Comparison of ENCODE assay signal across 8 cellular contexts in the genomic region with DNA sequence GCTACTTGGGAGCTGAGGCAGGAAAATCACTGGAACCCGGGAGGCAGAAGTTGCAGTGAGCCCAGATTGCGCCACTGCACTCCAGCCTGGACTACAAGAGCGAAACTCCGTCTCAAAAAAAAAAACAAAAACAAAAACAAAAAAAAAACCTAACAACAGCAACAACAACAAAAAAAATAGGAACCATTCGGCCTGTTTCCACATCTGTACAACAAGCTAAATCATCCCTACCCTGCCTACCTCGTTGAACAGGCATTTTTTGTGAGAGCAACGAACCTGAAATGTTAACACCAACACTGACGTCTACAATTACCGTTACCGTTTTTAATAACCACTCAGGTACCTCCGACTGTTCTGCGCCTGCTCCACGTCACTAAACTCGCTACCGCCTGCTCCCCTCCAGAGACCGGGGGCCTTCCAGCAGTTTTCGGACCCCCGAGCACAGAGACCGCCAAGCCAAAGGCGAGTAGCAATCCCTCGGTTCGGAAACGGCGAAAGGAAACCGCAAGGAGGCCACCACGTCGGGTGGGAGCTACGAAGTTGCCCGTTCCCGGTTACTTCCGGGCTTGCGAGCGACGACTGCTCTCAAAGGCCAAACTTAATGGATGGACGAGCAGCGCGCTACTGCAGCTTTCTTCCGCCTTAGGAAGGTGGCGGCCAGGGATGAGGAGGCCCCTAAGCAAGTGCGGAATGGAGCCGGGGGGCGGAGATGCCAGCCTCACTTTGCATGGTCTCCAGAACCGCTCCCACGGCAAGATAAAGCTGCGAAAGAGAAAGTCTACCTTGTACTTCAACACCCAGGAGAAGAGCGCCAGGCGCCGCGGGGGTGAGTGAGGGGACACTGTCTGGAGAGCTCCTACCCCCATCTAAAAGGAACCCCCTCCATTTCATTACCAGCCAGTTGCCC.
DNase-seq lines count a peak whose midpoint lies in the region; ATAC-seq and TF ChIP-seq lines count a peak whose summit lies in the region.

Gene PIGB (plus strand): TSS at position 635 of the 907 bp plus-strand sequence. CDS start 29 bp downstream, at position 664.
A gene with protein sequence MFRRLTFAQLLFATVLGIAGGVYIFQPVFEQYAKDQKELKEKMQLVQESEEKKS (minus strand): TSS at position 536 of the 907 bp plus-strand sequence. CDS start 1,331 bp downstream, outside the sequence.

- peak within 1 kb of the TSS; percentile 95 for H3K9ac ChIP-seq in mucosa of stomach (ENCODE audit: low read length)

- H3K27me3 ChIP-seq in mucosa of stomach (ENCODE audit: control insufficient read depth, insufficient read depth, low read length) = no peaks in the 10 kb centered on the region

- H3K4me1 ChIP-seq in mucosa of stomach (ENCODE audit: control insufficient read depth, insufficient read depth, low read length) = peaks cover 14% of the 10 kb centered on the region

- peak; percentile 74 for DNase-seq in DMS114 treated with DMSO at 0.1 percent for 48 hours (lab: John Stamatoyannopoulos, UW; ENCODE audit: unreplicated experiment)
- DNase-seq in HuH-7.5 (ENCODE audit: low spot score) = peak; percentile 57
- DNase-seq in OCI-M1 (lab: John Stamatoyannopoulos, UW) = peak; percentile 93
- DNase-seq in activated T-cell treated with anti-CD3 and anti-CD28 coated beads for 4 hours = peak; percentile 59
- DNase-seq in erythroblast (lab: John Stamatoyannopoulos, UW) = peak; percentile 92 to 94
- DNase-seq in stimulated activated CD8-positive, alpha-beta memory T cell treated with anti-CD3 and anti-CD28 coated beads, Interleukin-4, amount 100 ng/mL, for 48 hours = peak; percentile 83

- H3K9me3 ChIP-seq in mucosa of stomach (ENCODE audit: control insufficient read depth, low read length) = no peaks in the 10 kb centered on the region

- peak within 1 kb of the TSS; percentile 90 for H3K4me3 ChIP-seq in mucosa of stomach (ENCODE audit: low read length)

- H3K36me3 ChIP-seq in mucosa of stomach (ENCODE audit: control insufficient read depth, insufficient read depth, low read length) = no peaks in the 10 kb centered on the region

- ATAC-seq in GM21528 (IDR thresholded peaks at IDR 0.05; ENCODE audit: low FRiP score, unreplicated experiment) = peak; percentile 91

- TF ChIP-seq POLR2A in erythroblast (IDR thresholded peaks at IDR 0.05; ENCODE audit: low read length) = peak; percentile 95

Comparison
In these comparisons a context has a peak if more than half of its experiments do, and no peak if none do; other contexts are left out.
1. Peak in every context shown above with its lines: DNase-seq, ATAC-seq and H3K4me3 ChIP-seq.